ENCODE assay signal across 24 cellular contexts in the genomic region with DNA sequence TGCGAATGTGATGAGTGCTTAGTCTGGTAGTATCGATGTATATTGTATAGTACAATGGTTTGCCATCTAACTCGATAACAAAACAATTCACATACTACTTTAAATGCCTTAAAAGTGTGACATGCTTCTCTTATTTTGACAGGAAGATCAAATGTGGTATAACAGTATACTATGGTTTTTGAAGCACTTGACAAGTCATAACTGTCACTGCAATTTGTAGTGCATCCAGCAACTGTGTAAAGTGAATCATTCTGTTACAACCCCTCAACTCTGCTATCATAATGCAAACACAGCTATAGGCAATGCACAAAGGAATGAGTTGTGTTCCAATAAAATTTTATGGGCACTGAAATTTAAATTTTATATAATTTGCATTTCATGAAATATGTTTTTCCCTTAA. TPM values are rescaled to one million over a fixed set of nuclear protein-coding genes. Genes with fewer than 3 reads are reported as not detected.
DNase-seq lines count a peak whose midpoint lies in the region; ATAC-seq and TF ChIP-seq lines count a peak whose summit lies in the region.
"Had no signal": no experiment of that assay in that cellular context is flagged by ENCODE, and none has a peak within 500 bp of the region (broad histone marks: within the 10 kb centered on the region; RNA-seq: fewer than 3 reads in every experiment).

No MANE protein-coding gene starts in this region.

- no peaks in the 10 kb centered on the region for H3K27me3 Mint-ChIP-seq in activated CD4-positive, alpha-beta T cell treated with anti-CD3 and anti-CD28 coated beads for 36 hours
- no peaks in the 10 kb centered on the region for H3K27me3 Mint-ChIP-seq in CD4-positive, CD25-positive, alpha-beta regulatory T cell
- no peaks in the 10 kb centered on the region for H3K27me3 Mint-ChIP-seq in immature natural killer cell (ENCODE audit: low read depth in 3 of 3)
- H3K27me3 Mint-ChIP-seq: B cell, IgD-negative memory B cell had no signal

- DNase-seq in activated CD4-positive, alpha-beta T cell treated with anti-CD3 and anti-CD28 coated beads for 36 hours, result no peak
- DNase-seq in activated CD4-positive, alpha-beta T cell treated with anti-CD3 and anti-CD28 coated beads, Interleukin-2, amount 50 U/mL, for 4 hours, result no peak
- peak in 1 of 3 donors; percentile 34 for DNase-seq in CD4-positive, CD25-positive, alpha-beta regulatory T cell
- DNase-seq in PC-3, result peak; percentile 22
- peak in 1 of 3 donors; percentile 14 for DNase-seq in immature natural killer cell
- DNase-seq in Right ventricle myocardium inferior (ENCODE audit: missing footprints), result no peak
- DNase-seq in SJCRH30, result no peak
- no peak for DNase-seq in SIG-M5 treated with dmso at 0.1 percent for 504 hours (lab: John Stamatoyannopoulos, UW; ENCODE audit: unreplicated experiment)
- DNase-seq: COR-L47, DMS153, GF-D8, HCEC 1CT, Karpas-422, MG63, NCI-H1105, NCI-H2081 treated with DMSO at 0.1 percent for 48 hours, NCI-H510A treated with DMSO at 0.1 percent for 48 hours, NCI-H82, OCI-M1, SHP77 treated with DMSO at 0.1 percent for 48 hours had no signal

- H3K4me1 ChIP-seq in CD4-positive, CD25-positive, alpha-beta regulatory T cell (ENCODE audit: control insufficient read depth, insufficient read depth, low read length, poor library complexity, severe bottlenecking), result no peaks in the 10 kb centered on the region
- H3K4me1 ChIP-seq in PC-3 (ENCODE audit: insufficient read depth, low read length) (no peaks in the 10 kb centered on the region), SJCRH30 (no peaks in the 10 kb centered on the region)

- H3K36me3 Mint-ChIP-seq in activated CD4-positive, alpha-beta T cell treated with anti-CD3 and anti-CD28 coated beads for 36 hours (ENCODE audit: low read depth), result peaks cover 39% of the 10 kb centered on the region
- H3K36me3 Mint-ChIP-seq in CD4-positive, CD25-positive, alpha-beta regulatory T cell, result peaks cover 39% of the 10 kb centered on the region
- peaks cover 4 to 8% (median 4%) of the 10 kb centered on the region in 3 donors for H3K36me3 Mint-ChIP-seq in immature natural killer cell

- intact Hi-C loops in activated CD4-positive, alpha-beta T cell treated with anti-CD3 and anti-CD28 coated beads for 36 hours (cut with DNase I, micrococcal nuclease), result no loop called here
- intact Hi-C loops in PC-3 (cut with micrococcal nuclease), result no loop called here
- intact Hi-C loops in Right ventricle myocardium inferior (cut with DNase I), result no loop called here

- H3K9me3 ChIP-seq in CD4-positive, CD25-positive, alpha-beta regulatory T cell (ENCODE audit: control insufficient read depth in 2 of 2, low read length in 2 of 2), result no peaks in the 10 kb centered on the region
- H3K9me3 ChIP-seq in PC-3 (ENCODE audit: low read length), result no peaks in the 10 kb centered on the region
- H3K9me3 ChIP-seq in SJCRH30 (replicated peaks), result peaks cover 14% of the 10 kb centered on the region

- CTCF ChIA-PET in activated CD4-positive, alpha-beta T cell treated with anti-CD3 and anti-CD28 coated beads for 36 hours (lab: Charles Lee), result interaction anchor here (1.0 kb wide), 1 partner anchor 9 kb away, joined by 3 read pairs; no protein-coding TSS in a partner anchor
- CTCF ChIA-PET in PC-3 (lab: Charles Lee), result no interaction called here

- H3K4me1 Mint-ChIP-seq in activated CD4-positive, alpha-beta T cell treated with anti-CD3 and anti-CD28 coated beads for 36 hours, result peaks cover 18% of the 10 kb centered on the region
- H3K4me1 Mint-ChIP-seq in CD4-positive, CD25-positive, alpha-beta regulatory T cell, result peaks cover 35 to 51% (median 43%) of the 10 kb centered on the region in 4 donors
- H3K4me1 Mint-ChIP-seq in immature natural killer cell, result peaks cover 52 to 74% of the 10 kb centered on the region in 2 donors
- H3K4me1 Mint-ChIP-seq: GM23338 had no signal

- H3F3A ChIP-seq in PC-3 (ENCODE audit: low read length, unreplicated experiment), result no peaks in the 10 kb centered on the region

- H3K27ac Mint-ChIP-seq in activated CD4-positive, alpha-beta T cell treated with anti-CD3 and anti-CD28 coated beads for 36 hours, result no peak overlapping the region
- peak overlapping the region in 2 of 3 donors; percentile 15 to 16 for H3K27ac Mint-ChIP-seq in CD4-positive, CD25-positive, alpha-beta regulatory T cell
- peak overlapping the region in 5 of 6 donors; percentile 10 to 81 (median 52) for H3K27ac Mint-ChIP-seq in immature natural killer cell
- H3K27ac Mint-ChIP-seq: B cell, GM23338 had no signal

- no peak overlapping the region for H3K4me3 ChIP-seq in CD4-positive, CD25-positive, alpha-beta regulatory T cell (ENCODE audit: low read depth, low read length)
- H3K4me3 ChIP-seq in PC-3 (ENCODE audit: low read length) (no peak overlapping the region), SJCRH30 (no peak overlapping the region)
- H3K4me3 ChIP-seq: GM12878, GM23338, MG63 had no signal

- H3K4me3 Mint-ChIP-seq in activated CD4-positive, alpha-beta T cell treated with anti-CD3 and anti-CD28 coated beads for 36 hours, result no peak overlapping the region
- H3K4me3 Mint-ChIP-seq in CD4-positive, CD25-positive, alpha-beta regulatory T cell, result no peak overlapping the region
- H3K4me3 Mint-ChIP-seq in immature natural killer cell, result peak overlapping the region in 4 of 5 donors; percentile 52 to 72 (median 60)
- H3K4me3 Mint-ChIP-seq: B cell, GM23338, IgD-negative memory B cell had no signal

- H3K36me3 ChIP-seq in CD4-positive, CD25-positive, alpha-beta regulatory T cell (ENCODE audit: control insufficient read depth, insufficient read depth, low read length), result peaks cover 4% of the 10 kb centered on the region
- H3K36me3 ChIP-seq in PC-3 (ENCODE audit: low read depth, low read length) (no peaks in the 10 kb centered on the region), SJCRH30 (peaks cover 10% of the 10 kb centered on the region)
- H3K36me3 ChIP-seq: MG63 had no signal

- H3K27ac ChIP-seq in CD4-positive, CD25-positive, alpha-beta regulatory T cell (ENCODE audit: insufficient read depth, low read length, poor library complexity, severe bottlenecking), result no peak overlapping the region
- no peak overlapping the region for H3K27ac ChIP-seq in PC-3 (ENCODE audit: low read length)
- H3K27ac ChIP-seq in SJCRH30, result no peak overlapping the region

- no peak overlapping the region for H2AFZ ChIP-seq in PC-3 (ENCODE audit: low read length)
- H2AFZ ChIP-seq: GM23338 had no signal

- no peak for TF ChIP-seq CTCF in PC-3 (conservative IDR thresholded peaks at IDR 0.05; ENCODE audit: low read depth, low read length)

- ATAC-seq in activated CD4-positive, alpha-beta T cell treated with anti-CD3 and anti-CD28 coated beads for 36 hours, result peak; percentile 94
- ATAC-seq in CD4-positive, CD25-positive, alpha-beta regulatory T cell (ENCODE audit: low read depth in 2 of 2), result peak in 1 of 2 donors; percentile 40
- peak; percentile 78 for ATAC-seq in PC-3
- no peak for ATAC-seq in Right ventricle myocardium inferior
- ATAC-seq: GM12878, GM23338 had no signal

- no TSS peak for BruUV-seq in PC-3 (replicated peaks; lab: Mats Ljungman, UMichigan)

- H3K27me3 ChIP-seq in CD4-positive, CD25-positive, alpha-beta regulatory T cell (ENCODE audit: control insufficient read depth, insufficient read depth, low read length), result no peaks in the 10 kb centered on the region
- H3K27me3 ChIP-seq in PC-3 (ENCODE audit: low read length) (no peaks in the 10 kb centered on the region), SJCRH30 (no peaks in the 10 kb centered on the region)
- H3K27me3 ChIP-seq: MG63 had no signal

- no peak overlapping the region for H3K9ac ChIP-seq in PC-3 (ENCODE audit: low read length)

- no peaks in the 10 kb centered on the region for H4K20me1 ChIP-seq in PC-3 (ENCODE audit: low read length)

- H3K4me2 ChIP-seq in PC-3 (ENCODE audit: low read length), result no peak overlapping the region
- H3K4me2 ChIP-seq: GM23338 had no signal

- H3K9me2 ChIP-seq in PC-3 (replicated peaks; ENCODE audit: low read length), result no peaks in the 10 kb centered on the region

- POLR2A ChIA-PET in activated CD4-positive, alpha-beta T cell treated with anti-CD3 and anti-CD28 coated beads for 36 hours (lab: Charles Lee), result no interaction called here
- POLR2A ChIA-PET in PC-3 (lab: Charles Lee; ENCODE audit: unreplicated experiment), result no interaction called here

- H3K79me2 ChIP-seq in PC-3 (ENCODE audit: low read length), result peaks cover 79% of the 10 kb centered on the region

- H3K9me3 Mint-ChIP-seq in activated CD4-positive, alpha-beta T cell treated with anti-CD3 and anti-CD28 coated beads for 36 hours (ENCODE audit: low read depth), result peaks cover 10% of the 10 kb centered on the region
- peaks cover 0 to 13% (median 4%) of the 10 kb centered on the region in 7 donors for H3K9me3 Mint-ChIP-seq in CD4-positive, CD25-positive, alpha-beta regulatory T cell
- no peaks in the 10 kb centered on the region for H3K9me3 Mint-ChIP-seq in immature natural killer cell

RNA-seq across cellular contexts. Expression of a gene that starts 13.9 kb away (rescaled TPM):
- 10 to 100 TPM; 41.4 to 50.5 TPM for total RNA-seq in activated CD4-positive, alpha-beta T cell treated with anti-CD3 and anti-CD28 coated beads for 36 hours
- 54.7 TPM for total RNA-seq in CD4-positive, CD25-positive, alpha-beta regulatory T cell
- 10 to 100 TPM; 40.4 to 68.8 (median 48.9) TPM for polyA plus RNA-seq in CD4-positive, CD25-positive, alpha-beta regulatory T cell
- total RNA-seq in PC-3 (2014; rRNA removed) (19.0 and 31.1 TPM in 2 replicates), Right ventricle myocardium inferior (14.0 TPM)
- 10 to 100 TPM; 50.4 to 85.0 (median 54.8) TPM for polyA plus RNA-seq in immature natural killer cell
- 59.3 and 73.0 TPM in 2 replicates for total RNA-seq in SJCRH30 (2014; rRNA removed; shearing (Covaris generic))

Comparison
In these comparisons a context has a peak if more than half of its experiments do, and no peak if none do; other contexts are left out.
1. H3K4me3 Mint-ChIP-seq: peak in immature natural killer cell (4 of 5); none in activated CD4-positive, alpha-beta T cell treated with anti-CD3 and anti-CD28 coated beads for 36 hours (single experiment) and CD4-positive, CD25-positive, alpha-beta regulatory T cell (0 of 4).